ENCODE assay signal across 9 cellular contexts in the genomic region with DNA sequence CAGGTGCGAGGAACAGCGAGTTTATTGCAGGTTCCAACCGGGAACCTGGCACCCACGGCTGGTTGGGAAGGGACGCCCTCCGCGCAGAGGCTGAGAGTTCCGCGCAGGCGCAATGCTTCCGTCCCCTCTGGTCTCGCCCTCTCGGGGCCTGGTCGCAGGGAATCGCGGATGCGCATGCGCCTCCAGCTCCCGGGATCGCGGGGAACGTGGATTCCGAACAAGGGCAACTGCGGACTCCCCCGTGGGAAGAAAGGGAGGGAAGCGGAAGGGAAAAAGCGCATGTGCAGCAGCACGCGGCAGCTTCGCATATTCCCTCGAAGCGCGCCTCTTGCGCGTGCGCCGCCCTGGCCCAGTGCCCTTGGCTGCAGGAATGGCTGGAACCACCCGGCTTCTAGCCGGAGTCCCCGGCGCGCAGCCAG. TPM values are rescaled to one million over a fixed set of nuclear protein-coding genes. Genes with fewer than 3 reads are reported as not detected.
DNase-seq lines count a peak whose midpoint lies in the region; ATAC-seq and TF ChIP-seq lines count a peak whose summit lies in the region.
"Had no signal": no experiment of that assay in that cellular context is flagged by ENCODE, and none has a peak within 500 bp of the region (broad histone marks: within the 10 kb centered on the region; RNA-seq: fewer than 3 reads in every experiment).

No MANE protein-coding gene starts in this region.

- TF ChIP-seq CTCF in psoas muscle (IDR thresholded peaks at IDR 0.05) = no peak
- no peak for TF ChIP-seq CTCF in Calu3 (IDR thresholded peaks at IDR 0.05; ENCODE audit: unreplicated experiment)

- ATAC-seq in left ventricle myocardium superior (peak; percentile 56), psoas muscle (peak; percentile 11 to 23 (median 15)), GM21619 (IDR thresholded peaks at IDR 0.05; ENCODE audit: unreplicated experiment) (no peak), GM21515 (IDR thresholded peaks at IDR 0.05; ENCODE audit: unreplicated experiment) (no peak)

- no peaks in the 10 kb centered on the region for H3K9me3 Mint-ChIP-seq in Calu3 (ENCODE audit: low read depth, unreplicated experiment)

- DNase-seq in CD1c-positive myeloid dendritic cell (ENCODE audit: extremely low spot score) = peak; percentile 48
- peak; percentile 46 for DNase-seq in astrocyte of the hippocampus (ENCODE audit: low read depth, low spot score)
- DNase-seq in left ventricle myocardium superior = peak; percentile 90
- DNase-seq in psoas muscle = peak; percentile 74 to 85
- DNase-seq in Calu3 = no peak
- no peak for DNase-seq in NCI-H1105 treated with DMSO at 0.1 percent for 48 hours (lab: John Stamatoyannopoulos, UW)
- DNase-seq: hippocampal formation had no signal

- H3K36me3 Mint-ChIP-seq in Calu3 (ENCODE audit: insufficient read depth, unreplicated experiment) = peaks cover 23% of the 10 kb centered on the region

- H3K27ac ChIP-seq in psoas muscle = no peak overlapping the region

- CTCF ChIA-PET in Calu3 (lab: Charles Lee) = no interaction called here

- peaks cover 16% of the 10 kb centered on the region for H3K4me1 ChIP-seq in psoas muscle

- no peaks in the 10 kb centered on the region for H3K27me3 Mint-ChIP-seq in Calu3 (ENCODE audit: unreplicated experiment)

- no peak overlapping the region for H3K27ac Mint-ChIP-seq in Calu3 (ENCODE audit: unreplicated experiment)

- peaks cover 0 to 4% of the 10 kb centered on the region in 2 donors for H3K36me3 ChIP-seq in psoas muscle (ENCODE audit: insufficient read depth in 1 of 2, low read depth in 1 of 2)

- no peak overlapping the region for H3K4me3 Mint-ChIP-seq in Calu3 (ENCODE audit: low read depth, unreplicated experiment)

- peak overlapping the region; percentile 57 for H3K4me3 ChIP-seq in psoas muscle

- intact Hi-C loops in left ventricle myocardium superior (cut with micrococcal nuclease) (no loop called here), psoas muscle (cut with DNase I) (no loop called here), Calu3 (cut with micrococcal nuclease; ENCODE audit: unreplicated experiment) (no loop called here)

- BruUV-seq in Calu3 (replicated peaks; lab: Mats Ljungman, UMichigan) = no TSS peak

- no peaks in the 10 kb centered on the region for H3K4me1 Mint-ChIP-seq in Calu3 (ENCODE audit: low read depth, unreplicated experiment)

- no peaks in the 10 kb centered on the region for H3K27me3 ChIP-seq in psoas muscle (ENCODE audit: insufficient read depth in 3 of 3, low read length in 2 of 3)

- no peaks in the 10 kb centered on the region for H3K9me3 ChIP-seq in psoas muscle

- 7 to 15% (median 12%) methylated on average over 41 to 42 of the region's 42 CpGs for WGBS in psoas muscle, 3 donors

RNA-seq across cellular contexts. Expression of gene TSSK6, which starts 1.1 kb away (rescaled TPM):
- total RNA-seq in left ventricle myocardium superior (0.67 TPM), psoas muscle (1 to 10 TPM in 1 of 4 donors, under 1 TPM in 2, not detected in 1; 0.50 to 1.9 (median 0.62) TPM), Calu3 (2022) (2.8 and 3.1 TPM in 2 replicates)
- polyA plus RNA-seq in psoas muscle = 1 to 10 TPM in 2 of 3 donors, under 1 TPM in 1; 0.37 to 3.2 (median 1.4) TPM

RNA-seq across cellular contexts. Expression of gene NDUFA13, which starts 1.8 kb away (rescaled TPM):
- total RNA-seq in left ventricle myocardium superior (1,297 TPM), psoas muscle (100 to 1,000 TPM; 438 to 648 (median 574) TPM), Calu3 (2022) (191 and 193 TPM in 2 replicates)
- polyA plus RNA-seq in psoas muscle = 100 to 1,000 TPM; 274 to 597 (median 487) TPM

RNA-seq across cellular contexts. Expression of gene YJEFN3, which starts 14.5 kb away (rescaled TPM):
- total RNA-seq in left ventricle myocardium superior = 9.4 TPM
- total RNA-seq in psoas muscle = 1 to 10 TPM; 1.1 to 2.4 (median 1.3) TPM
- 1 to 10 TPM in 2 of 3 donors, under 1 TPM in 1; 1.00 to 2.9 (median 1.4) TPM for polyA plus RNA-seq in psoas muscle
- total RNA-seq in Calu3 (2022) = 10.4 and 12.9 TPM in 2 replicates

RNA-seq across cellular contexts. Expression of gene CILP2, which starts 23.8 kb away (rescaled TPM):
- total RNA-seq in left ventricle myocardium superior (0.50 TPM), psoas muscle (not detected), Calu3 (2022) (1.3 and 1.7 TPM in 2 replicates)
- under 1 TPM in 1 of 3 donors, not detected in 2; 0.03 TPM for polyA plus RNA-seq in psoas muscle

Comparison
In these comparisons a context has a peak if more than half of its experiments do, and no peak if none do; other contexts are left out.
1. DNase-seq: peak in CD1c-positive myeloid dendritic cell (single experiment), astrocyte of the hippocampus (single experiment), left ventricle myocardium superior (single experiment) and psoas muscle (2 of 2); none in Calu3 (single experiment) and NCI-H1105 treated with DMSO at 0.1 percent for 48 hours (single experiment).
2. ATAC-seq: peak in left ventricle myocardium superior (single experiment) and psoas muscle (4 of 4); none in GM21619 (single experiment) and GM21515 (single experiment).